ENCODE assay signal across 23 cellular contexts in the genomic region with DNA sequence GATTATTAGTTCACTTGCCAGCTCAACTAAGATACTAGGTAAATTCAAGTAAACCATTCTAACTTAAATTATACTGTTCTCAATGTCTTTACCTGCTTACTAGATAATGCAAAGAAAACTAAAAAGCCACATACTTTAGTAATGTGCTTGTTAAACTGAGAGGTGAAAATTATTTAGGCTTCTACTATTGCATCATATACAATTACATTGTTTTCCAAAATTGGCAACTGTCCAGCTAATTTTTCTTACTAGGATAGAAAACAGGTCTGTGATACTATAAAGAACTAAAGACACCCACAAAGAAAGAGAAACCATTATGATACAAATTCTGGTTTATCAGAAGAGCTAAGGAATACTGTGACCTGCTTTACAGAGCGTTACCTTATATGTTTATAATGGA. TPM values are rescaled to one million over a fixed set of nuclear protein-coding genes. Genes with fewer than 3 reads are reported as not detected.
DNase-seq lines count a peak whose midpoint lies in the region; TF ChIP-seq lines count a peak whose summit lies in the region.
"Had no signal": no experiment of that assay in that cellular context is flagged by ENCODE, and none has a peak within 500 bp of the region (broad histone marks: within the 10 kb centered on the region; RNA-seq: fewer than 3 reads in every experiment).

No MANE protein-coding gene starts in this region.

- H3K27ac ChIP-seq in OCI-LY7 (ENCODE audit: low read depth, low read length, poor library complexity, severe bottlenecking), result no peak overlapping the region

- CTCF ChIA-PET in OCI-LY7 (lab: Charles Lee; ENCODE audit: unreplicated experiment), result no interaction called here

- TSS peak; percentile 25 for BruUV-seq in OCI-LY7 (replicated peaks; lab: Mats Ljungman, UMichigan)

- H3K9me2 ChIP-seq in OCI-LY7 (ENCODE audit: insufficient read depth, low read length), result no peaks in the 10 kb centered on the region
- H3K9me2 ChIP-seq: SK-N-SH had no signal

- H3K27ac Mint-ChIP-seq in activated naive CD8-positive, alpha-beta T cell, result peak overlapping the region; percentile 22
- no peak overlapping the region for H3K27ac Mint-ChIP-seq in activated naive CD8-positive, alpha-beta T cell treated with anti-CD3 and anti-CD28 coated beads for 36 hours
- H3K27ac Mint-ChIP-seq: B cell, T-cell had no signal

- no peak overlapping the region for H2AFZ ChIP-seq in OCI-LY7 (ENCODE audit: low read length)

- H3K4me2 ChIP-seq in OCI-LY7 (ENCODE audit: low read length), result no peak overlapping the region
- H3K4me2 ChIP-seq: SK-N-SH had no signal

- intact Hi-C loops in OCI-LY7 (cut with micrococcal nuclease; ENCODE audit: unreplicated experiment), result loop anchor here (10.0 kb wide), 1 partner anchor 439 kb away; no protein-coding TSS in a partner anchor

- H3K4me1 ChIP-seq in OCI-LY7 (ENCODE audit: insufficient read depth, low read length, poor library complexity, severe bottlenecking), result no peaks in the 10 kb centered on the region
- H3K4me1 ChIP-seq: Caco-2 had no signal

- POLR2A ChIA-PET in OCI-LY7 (lab: Charles Lee), result interaction anchor here (0.6 to 1.9 kb wide), 5 partner anchors 11 to 483 kb away, joined by 3 to 7 read pairs (median 4); no protein-coding TSS in a partner anchor

- H3K4me3 ChIP-seq in OCI-LY7 (ENCODE audit: low read depth, low read length, poor library complexity, severe bottlenecking) (no peak overlapping the region), cardiac fibroblast (replicated peaks in 1 of 2; ENCODE audit: low read depth in 2 of 2, low read length in 2 of 2) (no peak overlapping the region), fibroblast of the aortic adventitia (ENCODE audit: low read depth, low read length) (no peak overlapping the region)

- DNase-seq in activated naive CD8-positive, alpha-beta T cell treated with anti-CD3 and anti-CD28 coated beads for 36 hours, result no peak
- DNase-seq in OCI-LY7 (ENCODE audit: low spot score) (no peak), cardiac fibroblast (ENCODE audit: low read depth in 2 of 2) (peak; percentile 9 to 23), fibroblast of the aortic adventitia (ENCODE audit: low read depth) (peak; percentile 17), foreskin melanocyte (no peak), ACHN (no peak), NCI-H748 (lab: John Stamatoyannopoulos, UW; ENCODE audit: unreplicated experiment) (no peak)
- DNase-seq: Caco-2; CD4-positive, CD25-positive, alpha-beta regulatory T cell; DMS53; HCEC 1CT; KG1; NCI-H1048; NCI-H1436 treated with DMSO at 0.1 percent for 48 hours; NCI-H2029 treated with DMSO at 0.1 percent for 48 hours; NCI-H82; SHP77; SK-N-SH; T-cell had no signal

- peaks cover 80% of the 10 kb centered on the region for H3K36me3 ChIP-seq in OCI-LY7 (ENCODE audit: insufficient read depth, low read length)

- H3K4me1 Mint-ChIP-seq in activated naive CD8-positive, alpha-beta T cell (ENCODE audit: low read depth), result peaks cover 24% of the 10 kb centered on the region
- peaks cover 22% of the 10 kb centered on the region for H3K4me1 Mint-ChIP-seq in activated naive CD8-positive, alpha-beta T cell treated with anti-CD3 and anti-CD28 coated beads for 36 hours
- H3K4me1 Mint-ChIP-seq: B cell had no signal

- H3K79me2 ChIP-seq in OCI-LY7 (ENCODE audit: insufficient read depth, low read depth, low read length), result no peaks in the 10 kb centered on the region

- no peaks in the 10 kb centered on the region for H3K9me3 ChIP-seq in OCI-LY7 (ENCODE audit: low read length)
- H3K9me3 ChIP-seq: Caco-2, SK-N-SH had no signal

- no peak overlapping the region for H3K4me3 Mint-ChIP-seq in activated naive CD8-positive, alpha-beta T cell
- no peak overlapping the region for H3K4me3 Mint-ChIP-seq in activated naive CD8-positive, alpha-beta T cell treated with anti-CD3 and anti-CD28 coated beads for 36 hours
- H3K4me3 Mint-ChIP-seq: B cell; CD4-positive, CD25-positive, alpha-beta regulatory T cell; T-cell had no signal

- H3K9me3 Mint-ChIP-seq in activated naive CD8-positive, alpha-beta T cell (ENCODE audit: low read depth), result no peaks in the 10 kb centered on the region
- H3K9me3 Mint-ChIP-seq in activated naive CD8-positive, alpha-beta T cell treated with anti-CD3 and anti-CD28 coated beads for 36 hours, result no peaks in the 10 kb centered on the region
- H3K9me3 Mint-ChIP-seq: CD4-positive, CD25-positive, alpha-beta regulatory T cell; T-cell had no signal

- in situ Hi-C loops in ACHN (cut with HindIII; ENCODE audit: low pct_ligation_motif_present, low pct_unique_long_range_greater_than_20kb, low sequenced_read_pairs), result no loop called here

- peaks cover 19% of the 10 kb centered on the region for H3K36me3 Mint-ChIP-seq in activated naive CD8-positive, alpha-beta T cell
- H3K36me3 Mint-ChIP-seq in activated naive CD8-positive, alpha-beta T cell treated with anti-CD3 and anti-CD28 coated beads for 36 hours, result peaks cover 22% of the 10 kb centered on the region

- TF ChIP-seq CTCF in OCI-LY7 (conservative IDR thresholded peaks at IDR 0.05; ENCODE audit: low read length), result no peak
- TF ChIP-seq CTCF in cardiac fibroblast (IDR thresholded peaks at IDR 0.05; ENCODE audit: low read depth, low read length), result no peak
- TF ChIP-seq CTCF in fibroblast of the aortic adventitia (IDR thresholded peaks at IDR 0.05; ENCODE audit: insufficient read depth, low read length), result no peak

- H4K20me1 ChIP-seq in OCI-LY7 (ENCODE audit: insufficient read depth, low read length), result no peaks in the 10 kb centered on the region

- no peaks in the 10 kb centered on the region for H3K27me3 Mint-ChIP-seq in activated naive CD8-positive, alpha-beta T cell
- no peaks in the 10 kb centered on the region for H3K27me3 Mint-ChIP-seq in activated naive CD8-positive, alpha-beta T cell treated with anti-CD3 and anti-CD28 coated beads for 36 hours
- H3K27me3 Mint-ChIP-seq: B cell; CD4-positive, CD25-positive, alpha-beta regulatory T cell; T-cell had no signal

RNA-seq across cellular contexts. Expression of a gene that starts 45.6 kb away (rescaled TPM):
- 1 to 10 TPM in 1 of 2 experiments, under 1 TPM in 1; 0.46 to 1.8 TPM for total RNA-seq in activated naive CD8-positive, alpha-beta T cell treated with anti-CD3 and anti-CD28 coated beads for 36 hours
- total RNA-seq in OCI-LY7 (2014; rRNA removed; shearing (Covaris generic)), result not detected in 2 replicates
- not detected in 2 replicates for total RNA-seq in OCI-LY7 (2022)
- 0.09 and 0.16 TPM in 2 replicates for total RNA-seq in fibroblast of the aortic adventitia (ENCODE audit: low replicate concordance)
- total RNA-seq: M059J, NCI-H460 had no signal

RNA-seq across cellular contexts. Expression of a gene that starts 59.1 kb away (rescaled TPM):
- 100 to 1,000 TPM; 147 to 151 TPM for total RNA-seq in activated naive CD8-positive, alpha-beta T cell treated with anti-CD3 and anti-CD28 coated beads for 36 hours
- total RNA-seq in OCI-LY7 (2014; rRNA removed; shearing (Covaris generic)), result 82.9 and 95.4 TPM in 2 replicates
- total RNA-seq in OCI-LY7 (2022) (93.1 and 94.9 TPM in 2 replicates), fibroblast of the aortic adventitia (ENCODE audit: low replicate concordance) (141 and 158 TPM in 2 replicates)

Comparison
In these comparisons a context has a peak if more than half of its experiments do, and no peak if none do; other contexts are left out.
1. DNase-seq: peak in cardiac fibroblast (2 of 2) and fibroblast of the aortic adventitia (single experiment); none in activated naive CD8-positive, alpha-beta T cell treated with anti-CD3 and anti-CD28 coated beads for 36 hours (single experiment), OCI-LY7 (single experiment), foreskin melanocyte (single experiment), ACHN (single experiment) and NCI-H748 (single experiment).